27 cellular contexts compared by ENCODE assay signal in the genomic region with DNA sequence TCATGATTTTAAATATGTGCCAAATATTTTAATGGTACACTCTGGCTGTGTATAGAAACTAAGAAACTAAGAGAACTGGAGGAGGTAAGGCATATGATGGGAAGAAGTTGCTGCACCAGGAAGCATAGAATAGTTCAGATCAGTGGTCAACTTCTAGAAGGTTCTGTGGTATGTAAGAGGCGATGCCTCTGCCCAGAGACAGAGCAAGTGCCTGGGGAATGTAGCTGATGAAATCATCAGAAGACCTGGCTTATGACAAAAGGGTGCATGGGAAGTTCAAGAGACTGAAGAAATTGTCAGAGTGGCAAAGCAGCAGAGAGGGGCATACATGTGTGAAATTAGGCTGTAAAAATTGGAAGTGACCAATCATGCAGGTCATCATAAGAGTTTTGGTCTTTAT.
"Had no signal": no experiment of that assay in that cellular context is flagged by ENCODE, and none has a peak within 500 bp of the region (broad histone marks: within the 10 kb centered on the region; RNA-seq: fewer than 3 reads in every experiment).

No MANE protein-coding gene starts in this region.

- H3K4me1 ChIP-seq: ascending aorta, gastroesophageal sphincter, left ventricle myocardium inferior, stomach, thyroid gland, upper lobe of left lung, vagina had no signal

- H3K4me3 ChIP-seq: ascending aorta, gastroesophageal sphincter, hepatocyte, left ventricle myocardium inferior, lung, ovary, stomach, thyroid gland, upper lobe of left lung, vagina had no signal

- H3K27ac ChIP-seq: ascending aorta, brain microvascular endothelial cell, gastroesophageal sphincter, hepatocyte, left ventricle myocardium inferior, neutrophil, ovary, stomach, thyroid gland, upper lobe of left lung, vagina had no signal

- H3K9me3 ChIP-seq: ascending aorta, gastroesophageal sphincter, left ventricle myocardium inferior, neutrophil, ovary, stomach, thyroid gland, upper lobe of left lung, vagina had no signal

- ATAC-seq: activated CD4-positive, alpha-beta T cell treated with anti-CD3 and anti-CD28 coated beads for 36 hours; activated T-cell treated with anti-CD3 and anti-CD28 coated beads, Interleukin-2, amount 50 U/mL, for 72 hours; gastroesophageal sphincter; sciatic nerve; stimulated activated naive B cell treated with anti-CD40 and anti-IgM and Interleukin-4, amounts not matched to agents 10 μg/mL and 1 μg/mL and 100 μg/mL, for 72 hours had no signal

- H3K36me3 ChIP-seq: ascending aorta, brain microvascular endothelial cell, gastroesophageal sphincter, left ventricle myocardium inferior, neutrophil, ovary, stomach, thyroid gland, upper lobe of left lung, vagina had no signal

- H3K27me3 ChIP-seq: ascending aorta, brain microvascular endothelial cell, gastroesophageal sphincter, hepatocyte, ovary, stomach, thyroid gland, upper lobe of left lung, vagina had no signal

- DNase-seq: activated B cell treated with CpG ODN at 0.5 μM for 24 hours; activated CD4-positive, alpha-beta T cell treated with anti-CD3 and anti-CD28 coated beads for 36 hours; activated naive CD4-positive, alpha-beta T cell treated with anti-CD3 and anti-CD28 coated beads for 36 hours; activated naive CD8-positive, alpha-beta T cell treated with anti-CD3 and anti-CD28 coated beads, Interleukin-2, amount 10 ng/mL, durations not matched to agents 7 days and 5 days; activated T-cell treated with anti-CD3 and anti-CD28 coated beads for 4 hours; activated T-cell treated with anti-CD3 and anti-CD28 coated beads, Interleukin-2, amount 50 U/mL, for 72 hours; brain microvascular endothelial cell; caudate nucleus; left ventricle myocardium inferior; nephron progenitor cell; ovary; retina; small intestine; stimulated activated CD4-positive, alpha-beta T cell treated with anti-CD3 and anti-CD28 coated beads, Interleukin-15, amount 100 ng/mL, for 24 hours; stimulated activated CD4-positive, alpha-beta T cell treated with anti-CD3 and anti-CD28 coated beads, Interleukin-2, amount 100 ng/mL, for 24 hours; stimulated activated naive B cell treated with anti-CD40 and anti-IgM and Interleukin-4, amounts not matched to agents 10 μg/mL and 1 μg/mL and 100 μg/mL, for 72 hours; stomach; T-helper 2 cell; thyroid gland; upper lobe of left lung had no signal
